10 cellular contexts compared by ENCODE assay signal in the genomic region with DNA sequence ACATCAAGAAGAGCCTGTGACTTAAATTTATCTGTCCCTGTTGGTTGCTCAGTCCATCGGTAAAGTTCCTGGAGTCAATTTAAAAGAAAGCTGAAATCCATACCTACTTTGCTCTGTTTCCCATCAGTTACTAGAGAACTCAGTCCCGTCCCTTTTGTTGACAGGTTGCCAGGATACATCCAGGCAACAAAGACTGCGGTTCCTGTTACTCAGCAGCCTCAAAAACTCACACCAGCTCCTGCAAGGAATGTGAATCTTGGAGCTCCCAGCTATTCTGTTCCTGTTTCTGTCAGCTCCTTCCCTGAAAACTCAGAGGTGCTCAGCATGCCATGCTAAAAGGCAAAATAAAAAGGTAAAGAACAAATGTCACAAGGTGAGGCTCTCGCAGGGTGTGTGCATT. TPM values are rescaled to one million over a fixed set of nuclear protein-coding genes. Genes with fewer than 3 reads are reported as not detected.
DNase-seq lines count a peak whose midpoint lies in the region; ATAC-seq, FAIRE-seq and TF ChIP-seq lines count a peak whose summit lies in the region.
"Had no signal": no experiment of that assay in that cellular context is flagged by ENCODE, and none has a peak within 500 bp of the region (broad histone marks: within the 10 kb centered on the region; RNA-seq: fewer than 3 reads in every experiment).

A gene (plus strand): TSS at position 215 of the 400 bp plus-strand sequence. CDS start 22,445 bp downstream, outside the sequence.

- in situ Hi-C loops in ACHN (cut with HindIII; ENCODE audit: low pct_ligation_motif_present, low pct_unique_long_range_greater_than_20kb, low sequenced_read_pairs), result no loop called here

- H3K4me1 ChIP-seq in lower lobe of right lung, result no peaks in the 10 kb centered on the region

- intact Hi-C loops in lower lobe of right lung (cut with DNase I), result no loop called here

- ATAC-seq in lower lobe of right lung (peak; percentile 56 to 80), HG03354 (IDR thresholded peaks at IDR 0.05; ENCODE audit: poor library complexity, severe bottlenecking, unreplicated experiment) (no peak)
- ATAC-seq: activated CD8-positive, alpha-beta T cell treated with anti-CD3 and anti-CD28 coated beads, Interleukin-2, amount 10 ng/mL, durations not matched to agents 7 days and 5 days had no signal

- H3K9me3 ChIP-seq in lower lobe of right lung, result no peaks in the 10 kb centered on the region

- DNase-seq in ACHN (peak; percentile 96), HT1080 (ENCODE audit: low read depth) (peak; percentile 98), bronchial epithelial cell (ENCODE audit: low read depth) (peak; percentile 98), lower lobe of right lung (no peak), GM20000 (ENCODE audit: low spot score) (no peak), NCI-H1092 treated with DMSO at 0.1 percent for 48 hours (lab: John Stamatoyannopoulos, UW) (no peak)
- no peak for DNase-seq in stimulated activated CD4-positive, alpha-beta T cell treated with anti-CD3 and anti-CD28 coated beads, Interleukin-4, amount 100 ng/mL, for 4 hours
- DNase-seq: activated CD8-positive, alpha-beta T cell treated with anti-CD3 and anti-CD28 coated beads, Interleukin-2, amount 10 ng/mL, durations not matched to agents 7 days and 5 days had no signal

- H3K36me3 ChIP-seq in bronchial epithelial cell (ENCODE audit: control insufficient read depth, insufficient read depth, low read length) (no peaks in the 10 kb centered on the region), lower lobe of right lung (no peaks in the 10 kb centered on the region)

- H3K27ac ChIP-seq in lower lobe of right lung, result no peak within 1 kb of the TSS
- H3K27ac ChIP-seq: HL-60 had no signal

- TF ChIP-seq CTCF in bronchial epithelial cell (IDR thresholded peaks at IDR 0.05; ENCODE audit: insufficient read depth, low read length, severe bottlenecking) (no peak), lower lobe of right lung (IDR thresholded peaks at IDR 0.05) (no peak), GM20000 (IDR thresholded peaks at IDR 0.05; ENCODE audit: extremely low read depth, missing control alignments) (no peak)

- peak; percentile 95 for FAIRE-seq in bronchial epithelial cell (lab: Jason Lieb, UNC)

- H3K4me3 ChIP-seq in bronchial epithelial cell (ENCODE audit: low read depth, low read length) (no peak within 1 kb of the TSS), lower lobe of right lung (no peak within 1 kb of the TSS)

- H3K27me3 ChIP-seq in bronchial epithelial cell (ENCODE audit: control insufficient read depth, insufficient read depth, low read length) (no peaks in the 10 kb centered on the region), lower lobe of right lung (ENCODE audit: low read depth) (no peaks in the 10 kb centered on the region)

RNA-seq across cellular contexts. Expression of the gene that starts here (rescaled TPM):
- total RNA-seq in HT1080 (2014; rRNA removed; shearing (Covaris generic)), result 0.08 TPM in 1 of 2 replicates, not detected in the other
- polyA plus RNA-seq in HT1080 (2015; cell fraction: cytosol; rRNA removed), result 0.07 and 0.28 TPM in 2 replicates
- 0.06 and 0.60 TPM in 2 replicates for polyA plus RNA-seq in HT1080 (2015; cell fraction: nucleus; rRNA removed)
- total RNA-seq in bronchial epithelial cell (0.13 and 0.26 TPM in 2 replicates), lower lobe of right lung (2.2 TPM)
- total RNA-seq: activated CD8-positive, alpha-beta T cell treated with anti-CD3 and anti-CD28 coated beads, Interleukin-2, amount 10 ng/mL, durations not matched to agents 7 days and 5 days had no signal

Comparison
In these comparisons a context has a peak if more than half of its experiments do, and no peak if none do; other contexts are left out.
1. Peak in DNase-seq in HT1080; RNA of the gene not detected or under 1 TPM.
2. Peak in DNase-seq in bronchial epithelial cell; RNA of the gene not detected or under 1 TPM.